ENCODE assay signal across 32 cellular contexts in genomic region chr5:79893485-79893884, GRCh38.
"Had no signal": no experiment of that assay in that cellular context is flagged by ENCODE, and none has a peak within 500 bp of the region (broad histone marks: within the 10 kb centered on the region; RNA-seq: fewer than 3 reads in every experiment).

No MANE protein-coding gene starts in this region.

- FAIRE-seq: bronchial epithelial cell, TTC549 had no signal

- DNase-seq: activated CD4-positive, alpha-beta memory T cell treated with anti-CD3 and anti-CD28 coated beads, Interleukin-2, amount 10 ng/mL, durations not matched to agents 7 days and 5 days; activated CD4-positive, alpha-beta T cell treated with anti-CD3 and anti-CD28 coated beads for 1 hour; activated CD4-positive, alpha-beta T cell treated with anti-CD3 and anti-CD28 coated beads for 36 hours; activated CD4-positive, alpha-beta T cell treated with anti-CD3 and anti-CD28 coated beads for 48 hours; activated CD4-positive, alpha-beta T cell treated with anti-CD3 and anti-CD28 coated beads, Interleukin-2, amount 10 ng/mL, durations not matched to agents 7 days and 5 days; activated CD4-positive, alpha-beta T cell treated with anti-CD3 and anti-CD28 coated beads, Interleukin-2, amount 50 U/mL, for 48 hours; activated CD4-positive, CD25-positive, alpha-beta regulatory T cell; activated CD8-positive, alpha-beta memory T cell treated with anti-CD3 and anti-CD28 coated beads for 24 hours; activated CD8-positive, alpha-beta memory T cell treated with anti-CD3 and anti-CD28 coated beads, Interleukin-2, amount 10 ng/mL, durations not matched to agents 7 days and 5 days; activated CD8-positive, alpha-beta memory T cell treated with anti-CD3 and anti-CD28 coated beads, Interleukin-2, amount 50 U/mL, for 48 hours; activated CD8-positive, alpha-beta T cell treated with anti-CD3 and anti-CD28 coated beads, Interleukin-2, amount 10 ng/mL, durations not matched to agents 7 days and 5 days; activated effector memory CD4-positive, alpha-beta T cell treated with Interleukin-2 at 50 U/mL for 16 hours; activated gamma-delta T cell; activated naive CD4-positive, alpha-beta T cell treated with anti-CD3 and anti-CD28 coated beads, Interleukin-2, amount 10 ng/mL, durations not matched to agents 7 days and 5 days; activated naive CD4-positive, alpha-beta T cell treated with Interleukin-2 at 50 U/mL for 16 hours; activated naive CD8-positive, alpha-beta T cell treated with anti-CD3 and anti-CD28 coated beads, Interleukin-2, amount 10 ng/mL, durations not matched to agents 7 days and 5 days; activated naive CD8-positive, alpha-beta T cell treated with anti-CD3 and anti-CD28 coated beads, Interleukin-2, amount 50 U/mL, for 24 hours; activated T-cell treated with anti-CD3 and anti-CD28 coated beads, Interleukin-2, amount 50 U/mL, for 24 hours; activated T-cell treated with anti-CD3 and anti-CD28 coated beads, Interleukin-2, amount 50 U/mL, for 48 hours; amygdala; anterior cingulate cortex; caudate nucleus; cerebellar nuclear complex; T-helper 2 cell; T-helper 9 cell; WERI-Rb-1 had no signal

- ATAC-seq: activated CD4-positive, alpha-beta T cell treated with anti-CD3 and anti-CD28 coated beads for 36 hours; activated CD4-positive, CD25-positive, alpha-beta regulatory T cell treated with anti-CD3 and anti-CD28 coated beads, Interleukin-2, amount 50 U/mL, for 24 hours; activated CD8-positive, alpha-beta memory T cell treated with anti-CD3 and anti-CD28 coated beads, Interleukin-2, amount 10 ng/mL, durations not matched to agents 7 days and 5 days; activated CD8-positive, alpha-beta T cell treated with anti-CD3 and anti-CD28 coated beads, Interleukin-2, amount 10 ng/mL, durations not matched to agents 7 days and 5 days; activated naive CD8-positive, alpha-beta T cell treated with anti-CD3 and anti-CD28 coated beads, Interleukin-2, amount 50 U/mL, for 24 hours; WTC11 had no signal

- H3K27ac ChIP-seq: ascending aorta, cardiac muscle cell, WERI-Rb-1 had no signal

- H3K9me3 ChIP-seq: ascending aorta had no signal

- H3K4me1 ChIP-seq: ascending aorta had no signal

- H3K27me3 ChIP-seq: ascending aorta, cardiac muscle cell had no signal

- H3K4me3 ChIP-seq: ascending aorta, cardiac muscle cell had no signal

- H3K36me3 ChIP-seq: ascending aorta, cardiac muscle cell, WERI-Rb-1 had no signal
